In the genomic region with DNA sequence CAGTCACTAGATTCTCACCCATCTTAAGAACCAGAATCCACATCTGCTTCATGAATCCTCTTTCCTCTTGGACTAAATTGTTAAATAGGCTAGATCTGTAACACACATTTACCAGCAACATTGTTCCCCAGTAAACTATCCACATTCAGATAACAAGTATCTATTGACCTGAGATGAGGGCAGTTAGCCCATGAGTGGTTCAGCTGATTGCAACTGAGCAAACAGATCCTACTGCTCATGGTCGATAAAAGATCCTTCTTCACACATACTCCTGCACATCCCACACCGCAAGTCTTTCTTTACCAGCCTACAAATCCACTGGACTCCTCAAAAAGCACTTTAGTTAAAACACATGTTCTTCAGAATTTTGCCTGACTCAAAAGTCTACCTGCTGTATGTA, we compare ENCODE assay signal across 16 cellular contexts. TPM values are rescaled to one million over a fixed set of nuclear protein-coding genes. Genes with fewer than 3 reads are reported as not detected.
A peak's percentile ranks its signal among the peaks of the same experiment; 100 is the strongest.
DNase-seq lines count a peak whose midpoint lies in the region; ATAC-seq and TF ChIP-seq lines count a peak whose summit lies in the region.
"Had no signal": no experiment of that assay in that cellular context is flagged by ENCODE, and none has a peak within 500 bp of the region (broad histone marks: within the 10 kb centered on the region; RNA-seq: fewer than 3 reads in every experiment).

No MANE protein-coding gene starts in this region.

- no peak overlapping the region for H2BK5ac ChIP-seq in neuronal stem cell (ENCODE audit: low read length)

- H3K9me3 ChIP-seq in endodermal cell (ENCODE audit: control insufficient read depth, low read length) (peaks cover 8% of the 10 kb centered on the region), skeletal muscle tissue (ENCODE audit: control insufficient read depth in 3 of 3, low read length in 3 of 3) (no peaks in the 10 kb centered on the region), neuronal stem cell (replicated peaks in 1 of 2; ENCODE audit: control insufficient read depth in 2 of 2, insufficient read depth in 1 of 2, low read depth in 1 of 2, low read length in 2 of 2) (no peaks in the 10 kb centered on the region)
- H3K9me3 ChIP-seq: uterus had no signal

- H3F3A ChIP-seq in GM23338 (replicated peaks; ENCODE audit: low read depth), result no peaks in the 10 kb centered on the region

- no peaks in the 10 kb centered on the region for H3K79me1 ChIP-seq in neuronal stem cell (ENCODE audit: low read depth, low read length)

- no peak overlapping the region for H2BK12ac ChIP-seq in neuronal stem cell (ENCODE audit: low read length)

- H3K27ac Mint-ChIP-seq in GM23338 (peak overlapping the region; percentile 3; the same call in 1 of the 2 replicates), endodermal cell (peak overlapping the region; percentile 72)
- H3K27ac Mint-ChIP-seq: natural killer cell had no signal

- H3K36me3 ChIP-seq in GM23338 (ENCODE audit: insufficient read depth) (no peaks in the 10 kb centered on the region), endodermal cell (ENCODE audit: control insufficient read depth, insufficient read depth, low read length) (peaks cover 6% of the 10 kb centered on the region), skeletal muscle tissue (ENCODE audit: control insufficient read depth in 3 of 3, insufficient read depth in 3 of 3, low read length in 3 of 3) (no peaks in the 10 kb centered on the region), neuronal stem cell (replicated peaks in 1 of 2; ENCODE audit: control insufficient read depth in 2 of 2, insufficient read depth in 2 of 2, low read length in 2 of 2) (no peaks in the 10 kb centered on the region)
- H3K36me3 ChIP-seq: uterus had no signal

- H2AK5ac ChIP-seq in neuronal stem cell (ENCODE audit: low read depth, low read length), result no peak overlapping the region

- H3K23ac ChIP-seq in neuronal stem cell (ENCODE audit: low read depth, low read length, poor library complexity), result no peak overlapping the region

- no peak overlapping the region for H3K18ac ChIP-seq in neuronal stem cell (ENCODE audit: low read length)

- no peaks in the 10 kb centered on the region for H3K9me2 ChIP-seq in GM23338 (ENCODE audit: insufficient read depth)

- H4K20me1 ChIP-seq in GM23338 (replicated peaks; ENCODE audit: insufficient read depth), result no peaks in the 10 kb centered on the region

- H3K4me3 Mint-ChIP-seq in GM23338, result no peak overlapping the region
- peak overlapping the region; percentile 1 for H3K4me3 Mint-ChIP-seq in endodermal cell
- H3K4me3 Mint-ChIP-seq: natural killer cell had no signal

- H3K9ac ChIP-seq in endodermal cell (ENCODE audit: extremely low read depth, low read length, poor library complexity, severe bottlenecking), result peak overlapping the region; percentile 15
- no peak overlapping the region for H3K9ac ChIP-seq in skeletal muscle tissue (ENCODE audit: low read depth in 1 of 3, low read length in 3 of 3)
- no peak overlapping the region for H3K9ac ChIP-seq in neuronal stem cell (ENCODE audit: low read depth, low read length, poor library complexity)

- H3K27me3 ChIP-seq in GM23338 (ENCODE audit: insufficient read depth) (no peaks in the 10 kb centered on the region), endodermal cell (ENCODE audit: control insufficient read depth, insufficient read depth, low read length, poor library complexity, severe bottlenecking) (no peaks in the 10 kb centered on the region), skeletal muscle tissue (ENCODE audit: control insufficient read depth in 3 of 3, insufficient read depth in 3 of 3, low read length in 3 of 3) (no peaks in the 10 kb centered on the region), neuronal stem cell (ENCODE audit: control insufficient read depth in 3 of 3, insufficient read depth in 3 of 3, low read depth in 1 of 3, low read length in 3 of 3) (no peaks in the 10 kb centered on the region)
- H3K27me3 ChIP-seq: uterus had no signal

- no peak overlapping the region for H4K91ac ChIP-seq in neuronal stem cell (ENCODE audit: low read depth, low read length, poor library complexity)

- peaks cover 4% of the 10 kb centered on the region; the same call in 1 of the 2 replicates for H3K79me2 ChIP-seq in GM23338 (replicated peaks; ENCODE audit: insufficient read depth)

- 57 to 67% methylated on average over 1 to 2 of the region's 2 CpGs for WGBS in endodermal cell (ENCODE audit: insufficient coverage in 1 of 2, insufficient read length in 1 of 2), 2 experiments
- no CpG with 5 or more reads among the region's 2 CpGs for WGBS in neuronal stem cell (ENCODE audit: extremely low coverage in 2 of 2, insufficient read length in 2 of 2, insufficient replicate concordance in 1 of 2), 2 donors

- H3K4me1 ChIP-seq in GM23338 (ENCODE audit: insufficient read depth) (peaks cover 27% of the 10 kb centered on the region), endodermal cell (ENCODE audit: control insufficient read depth, insufficient read depth, low read length) (peaks cover 24% of the 10 kb centered on the region), skeletal muscle tissue (ENCODE audit: control insufficient read depth in 3 of 3, insufficient read depth in 3 of 3, low read length in 3 of 3) (peaks cover 10 to 30% (median 18%) of the 10 kb centered on the region in 3 donors), neuronal stem cell (ENCODE audit: control insufficient read depth in 2 of 2, insufficient read depth in 1 of 2, low read depth in 1 of 2, low read length in 2 of 2) (peaks cover 10 to 19% of the 10 kb centered on the region in 2 donors)

- no peak overlapping the region for H2BK15ac ChIP-seq in neuronal stem cell (ENCODE audit: low read length)

- no peaks in the 10 kb centered on the region for H3K36me3 Mint-ChIP-seq in GM23338 (ENCODE audit: low read depth)
- peaks cover 5% of the 10 kb centered on the region for H3K36me3 Mint-ChIP-seq in endodermal cell (ENCODE audit: low read depth)
- H3K36me3 Mint-ChIP-seq: natural killer cell had no signal

- H4K8ac ChIP-seq in neuronal stem cell (ENCODE audit: low read depth, low read length), result no peak overlapping the region

- H3K14ac ChIP-seq in neuronal stem cell (ENCODE audit: low read length), result no peak overlapping the region

- H3K27me3 Mint-ChIP-seq in GM23338 (ENCODE audit: insufficient read depth, low read depth, poor library complexity) (peaks cover 1% of the 10 kb centered on the region), endodermal cell (ENCODE audit: insufficient read depth) (no peaks in the 10 kb centered on the region)

- H3K4me3 ChIP-seq in GM23338, result no peak overlapping the region
- peak overlapping the region; percentile 77 for H3K4me3 ChIP-seq in endodermal cell (ENCODE audit: low read length)
- peak overlapping the region in 1 of 3 donors; percentile 21 for H3K4me3 ChIP-seq in skeletal muscle tissue (ENCODE audit: low read length in 3 of 3)
- no peak overlapping the region for H3K4me3 ChIP-seq in neuronal stem cell (ENCODE audit: low read length in 2 of 2)
- H3K4me3 ChIP-seq: uterus had no signal

- H2BK120ac ChIP-seq in neuronal stem cell (ENCODE audit: low read depth, low read length), result no peak overlapping the region

- H3K4ac ChIP-seq in neuronal stem cell (ENCODE audit: low read length), result no peak overlapping the region

- H3K9me3 Mint-ChIP-seq in GM23338 (no peaks in the 10 kb centered on the region), endodermal cell (peaks cover 1% of the 10 kb centered on the region)
- H3K9me3 Mint-ChIP-seq: natural killer cell had no signal

- H3K27ac ChIP-seq in GM23338 (ENCODE audit: low read depth) (no peak overlapping the region), endodermal cell (ENCODE audit: low read depth, low read length) (no peak overlapping the region), skeletal muscle tissue (ENCODE audit: low read depth, low read length) (peak overlapping the region; percentile 63), neuronal stem cell (replicated peaks; ENCODE audit: low read length) (no peak overlapping the region)

- ATAC-seq in GM23338 (no peak), HG02973 (IDR thresholded peaks at IDR 0.05; ENCODE audit: unreplicated experiment) (no peak)
- ATAC-seq: natural killer cell had no signal

- 0 out of 2 replicates have a peak overlapping the region, but pooled peaks have one; percentile 8 for H3K4me2 ChIP-seq in GM23338
- no peak overlapping the region for H3K4me2 ChIP-seq in neuronal stem cell (ENCODE audit: insufficient read depth, low read length, poor library complexity, severe bottlenecking)

- H3K4me1 Mint-ChIP-seq in GM23338, result peaks cover 44% of the 10 kb centered on the region
- H3K4me1 Mint-ChIP-seq in endodermal cell, result peaks cover 57% of the 10 kb centered on the region
- H3K4me1 Mint-ChIP-seq: natural killer cell had no signal

- H2AFZ ChIP-seq in GM23338 (no peak overlapping the region), neuronal stem cell (ENCODE audit: low read length) (no peak overlapping the region)

- DNase-seq in GM23338 (ENCODE audit: low spot score) (no peak), NCI-H187 treated with DMSO at 0.1 percent for 48 hours (lab: John Stamatoyannopoulos, UW) (peak; percentile 21), endodermal cell (no peak), neuronal stem cell (ENCODE audit: low spot score) (no peak), A172 (ENCODE audit: low spot score) (no peak)
- DNase-seq: activated gamma-delta T cell treated with Interleukin-2 at 50 U/mL for 16 hours, anterior cingulate cortex, DMS79, hippocampal formation, KG1, natural killer cell, NCI-H1436, NCI-H524 treated with DMSO at 0.1 percent for 48 hours, uterus had no signal

- no peak for TF ChIP-seq CTCF in GM23338 (conservative IDR thresholded peaks at IDR 0.05; ENCODE audit: low read depth in 2 of 2)
- TF ChIP-seq CTCF in endodermal cell (conservative IDR thresholded peaks at IDR 0.05), result no peak

TF ChIP-seq in GM23338, 12 proteins besides CTCF, POLR2A, EP300 and RAD21 (continues in another document):
- TF ChIP-seq JUNB (IDR thresholded peaks at IDR 0.05; ENCODE audit: unreplicated experiment), result no peak

RNA-seq across cellular contexts. Expression of gene UACA, which starts 59.2 kb away (rescaled TPM):
- 16.9 and 21.5 TPM in 2 replicates for total RNA-seq in GM23338 (2014; rRNA removed; shearing (Covaris generic))
- 25.9 and 35.8 TPM in 2 replicates for polyA plus RNA-seq in GM23338 (2016; fragmentation: Nextera tagmentation; extraction: Ambion mirVana)
- total RNA-seq in endodermal cell (10 to 100 TPM; 49.7 to 67.1 TPM), skeletal muscle tissue (100 TPM)
- polyA plus RNA-seq in endodermal cell (2013, experiment 1 of 2), result 40.9 TPM
- polyA plus RNA-seq in endodermal cell (2013, experiment 2 of 2), result 41.7 TPM
- 24.5 TPM for polyA plus RNA-seq in neuronal stem cell (2013, experiment 1 of 2)
- 26.6 TPM for polyA plus RNA-seq in neuronal stem cell (2013, experiment 2 of 2)
- 16.8 and 18.6 TPM in 2 replicates for total RNA-seq in A172 (2014; rRNA removed; shearing (Covaris generic))
